Comparison of ENCODE assay signal across 1 cellular context in the genomic region with DNA sequence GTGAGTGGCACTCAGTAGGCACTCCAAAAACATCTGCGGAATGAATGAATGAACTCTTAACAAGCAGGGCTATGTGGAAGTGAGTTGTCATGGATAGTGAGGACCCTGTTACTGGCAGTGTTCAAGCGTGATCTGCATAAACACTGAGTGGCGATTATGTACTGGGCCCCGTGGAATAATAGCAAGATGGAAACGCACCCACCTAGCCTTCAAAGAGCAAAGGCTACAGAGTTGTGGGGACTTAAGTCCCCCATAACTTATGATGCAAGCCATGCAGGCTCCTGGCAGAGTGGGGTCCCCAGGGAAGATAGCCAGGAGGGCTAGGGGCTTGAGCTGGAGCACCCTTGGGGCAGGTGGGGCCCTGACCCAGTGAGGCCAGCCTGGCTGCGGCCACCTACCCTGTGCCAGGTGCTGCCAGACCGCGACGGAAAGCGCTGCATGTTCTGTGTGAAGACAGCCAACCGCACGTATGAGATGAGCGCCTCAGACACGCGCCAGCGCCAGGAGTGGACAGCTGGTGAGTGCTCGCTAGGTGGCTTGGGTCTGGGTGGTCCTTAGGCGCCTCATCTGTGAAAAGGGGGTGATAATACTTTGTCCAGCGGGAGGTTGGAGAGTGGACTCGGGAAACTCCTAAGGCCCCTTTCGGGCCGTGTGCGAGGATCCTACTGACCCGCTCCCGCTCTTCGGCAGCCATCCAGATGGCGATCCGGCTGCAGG.
TF ChIP-seq lines count a peak whose summit lies in the region.

No MANE protein-coding gene starts in this region.

TF ChIP-seq in HepG2, 621 proteins besides CTCF, POLR2A, EP300 and RAD21 (continued from another document and continues in another):
- TF ChIP-seq DMAP1 (CRISPR knock-in tag; IDR thresholded peaks at IDR 0.05): no peak
- no peak; the same call in 1 of the 2 replicates for TF ChIP-seq KDM5B (CRISPR knock-in tag; IDR thresholded peaks at IDR 0.05; ENCODE audit: borderline replicate concordance)
- no peak for TF ChIP-seq ZMYM3 (CRISPR knock-in tag; IDR thresholded peaks at IDR 0.05)
- TF ChIP-seq TBX3 (IDR thresholded peaks at IDR 0.05; ENCODE audit: borderline replicate concordance): no peak
- TF ChIP-seq, protein P1, sequence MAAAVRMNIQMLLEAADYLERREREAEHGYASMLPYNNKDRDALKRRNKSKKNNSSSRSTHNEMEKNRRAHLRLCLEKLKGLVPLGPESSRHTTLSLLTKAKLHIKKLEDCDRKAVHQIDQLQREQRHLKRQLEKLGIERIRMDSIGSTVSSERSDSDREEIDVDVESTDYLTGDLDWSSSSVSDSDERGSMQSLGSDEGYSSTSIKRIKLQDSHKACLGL (CRISPR knock-in tag; IDR thresholded peaks at IDR 0.05): peak; percentile 68
- TF ChIP-seq PAWR (CRISPR knock-in tag; IDR thresholded peaks at IDR 0.05; ENCODE audit: borderline replicate concordance): peak; percentile 66; the same call in 1 of the 2 replicates
- TF ChIP-seq NAIF1 (CRISPR knock-in tag; IDR thresholded peaks at IDR 0.05; ENCODE audit: borderline replicate concordance): no peak
- TF ChIP-seq ZBTB42 (CRISPR knock-in tag; IDR thresholded peaks at IDR 0.05): no peak; the same call in 1 of the 2 replicates
- TF ChIP-seq, protein P2, sequence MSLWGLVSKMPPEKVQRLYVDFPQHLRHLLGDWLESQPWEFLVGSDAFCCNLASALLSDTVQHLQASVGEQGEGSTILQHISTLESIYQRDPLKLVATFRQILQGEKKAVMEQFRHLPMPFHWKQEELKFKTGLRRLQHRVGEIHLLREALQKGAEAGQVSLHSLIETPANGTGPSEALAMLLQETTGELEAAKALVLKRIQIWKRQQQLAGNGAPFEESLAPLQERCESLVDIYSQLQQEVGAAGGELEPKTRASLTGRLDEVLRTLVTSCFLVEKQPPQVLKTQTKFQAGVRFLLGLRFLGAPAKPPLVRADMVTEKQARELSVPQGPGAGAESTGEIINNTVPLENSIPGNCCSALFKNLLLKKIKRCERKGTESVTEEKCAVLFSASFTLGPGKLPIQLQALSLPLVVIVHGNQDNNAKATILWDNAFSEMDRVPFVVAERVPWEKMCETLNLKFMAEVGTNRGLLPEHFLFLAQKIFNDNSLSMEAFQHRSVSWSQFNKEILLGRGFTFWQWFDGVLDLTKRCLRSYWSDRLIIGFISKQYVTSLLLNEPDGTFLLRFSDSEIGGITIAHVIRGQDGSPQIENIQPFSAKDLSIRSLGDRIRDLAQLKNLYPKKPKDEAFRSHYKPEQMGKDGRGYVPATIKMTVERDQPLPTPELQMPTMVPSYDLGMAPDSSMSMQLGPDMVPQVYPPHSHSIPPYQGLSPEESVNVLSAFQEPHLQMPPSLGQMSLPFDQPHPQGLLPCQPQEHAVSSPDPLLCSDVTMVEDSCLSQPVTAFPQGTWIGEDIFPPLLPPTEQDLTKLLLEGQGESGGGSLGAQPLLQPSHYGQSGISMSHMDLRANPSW (CRISPR knock-in tag; IDR thresholded peaks at IDR 0.05; ENCODE audit: borderline replicate concordance): no peak
- TF ChIP-seq ZNF7 (CRISPR knock-in tag; IDR thresholded peaks at IDR 0.05): no peak
- TF ChIP-seq, protein P3, sequence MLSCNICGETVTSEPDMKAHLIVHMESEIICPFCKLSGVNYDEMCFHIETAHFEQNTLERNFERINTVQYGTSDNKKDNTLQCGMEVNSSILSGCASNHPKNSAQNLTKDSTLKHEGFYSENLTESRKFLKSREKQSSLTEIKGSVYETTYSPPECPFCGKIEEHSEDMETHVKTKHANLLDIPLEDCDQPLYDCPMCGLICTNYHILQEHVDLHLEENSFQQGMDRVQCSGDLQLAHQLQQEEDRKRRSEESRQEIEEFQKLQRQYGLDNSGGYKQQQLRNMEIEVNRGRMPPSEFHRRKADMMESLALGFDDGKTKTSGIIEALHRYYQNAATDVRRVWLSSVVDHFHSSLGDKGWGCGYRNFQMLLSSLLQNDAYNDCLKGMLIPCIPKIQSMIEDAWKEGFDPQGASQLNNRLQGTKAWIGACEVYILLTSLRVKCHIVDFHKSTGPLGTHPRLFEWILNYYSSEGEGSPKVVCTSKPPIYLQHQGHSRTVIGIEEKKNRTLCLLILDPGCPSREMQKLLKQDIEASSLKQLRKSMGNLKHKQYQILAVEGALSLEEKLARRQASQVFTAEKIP (CRISPR knock-in tag; IDR thresholded peaks at IDR 0.05; ENCODE audit: borderline replicate concordance): no peak
- TF ChIP-seq HDAC2 (CRISPR knock-in tag; IDR thresholded peaks at IDR 0.05): no peak
- TF ChIP-seq, protein P4, sequence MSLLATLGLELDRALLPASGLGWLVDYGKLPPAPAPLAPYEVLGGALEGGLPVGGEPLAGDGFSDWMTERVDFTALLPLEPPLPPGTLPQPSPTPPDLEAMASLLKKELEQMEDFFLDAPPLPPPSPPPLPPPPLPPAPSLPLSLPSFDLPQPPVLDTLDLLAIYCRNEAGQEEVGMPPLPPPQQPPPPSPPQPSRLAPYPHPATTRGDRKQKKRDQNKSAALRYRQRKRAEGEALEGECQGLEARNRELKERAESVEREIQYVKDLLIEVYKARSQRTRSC (CRISPR knock-in tag; IDR thresholded peaks at IDR 0.05; ENCODE audit: low read depth): no peak
- TF ChIP-seq FLYWCH1 (CRISPR knock-in tag; IDR thresholded peaks at IDR 0.05): no peak; the same call in 1 of the 2 replicates
- TF ChIP-seq ZNF446 (CRISPR knock-in tag; IDR thresholded peaks at IDR 0.05): no peak
- TF ChIP-seq, protein P5, sequence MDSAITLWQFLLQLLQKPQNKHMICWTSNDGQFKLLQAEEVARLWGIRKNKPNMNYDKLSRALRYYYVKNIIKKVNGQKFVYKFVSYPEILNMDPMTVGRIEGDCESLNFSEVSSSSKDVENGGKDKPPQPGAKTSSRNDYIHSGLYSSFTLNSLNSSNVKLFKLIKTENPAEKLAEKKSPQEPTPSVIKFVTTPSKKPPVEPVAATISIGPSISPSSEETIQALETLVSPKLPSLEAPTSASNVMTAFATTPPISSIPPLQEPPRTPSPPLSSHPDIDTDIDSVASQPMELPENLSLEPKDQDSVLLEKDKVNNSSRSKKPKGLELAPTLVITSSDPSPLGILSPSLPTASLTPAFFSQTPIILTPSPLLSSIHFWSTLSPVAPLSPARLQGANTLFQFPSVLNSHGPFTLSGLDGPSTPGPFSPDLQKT (CRISPR knock-in tag; IDR thresholded peaks at IDR 0.05; ENCODE audit: borderline replicate concordance): no peak
- TF ChIP-seq HNRNPUL1 (IDR thresholded peaks at IDR 0.05; ENCODE audit: low read depth, low read length): no peak
- TF ChIP-seq, protein P6, sequence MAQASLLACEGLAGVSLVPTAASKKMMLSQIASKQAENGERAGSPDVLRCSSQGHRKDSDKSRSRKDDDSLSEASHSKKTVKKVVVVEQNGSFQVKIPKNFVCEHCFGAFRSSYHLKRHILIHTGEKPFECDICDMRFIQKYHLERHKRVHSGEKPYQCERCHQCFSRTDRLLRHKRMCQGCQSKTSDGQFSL (CRISPR knock-in tag; IDR thresholded peaks at IDR 0.05): no peak
- TF ChIP-seq ZNF883 (CRISPR knock-in tag; IDR thresholded peaks at IDR 0.05; ENCODE audit: not compliant biosample characterization): peak; percentile 53
- TF ChIP-seq ZFYVE20 (CRISPR knock-in tag; IDR thresholded peaks at IDR 0.05; ENCODE audit: borderline replicate concordance, low read depth): 0 out of 2 replicates have a peak, but pooled peaks have one; percentile 63
- no peak; the same call in 1 of the 2 replicates for TF ChIP-seq ZNF552 (CRISPR knock-in tag; IDR thresholded peaks at IDR 0.05; ENCODE audit: borderline replicate concordance)
- no peak for TF ChIP-seq AGO1 (IDR thresholded peaks at IDR 0.05; ENCODE audit: low read depth, low read length, poor library complexity, severe bottlenecking)
- no peak for TF ChIP-seq RBM22 (optimal IDR thresholded peaks at IDR 0.05; ENCODE audit: low read length)
- TF ChIP-seq BCL6 (CRISPR knock-in tag; IDR thresholded peaks at IDR 0.05): no peak
- TF ChIP-seq ZNF660 (CRISPR knock-in tag; IDR thresholded peaks at IDR 0.05; ENCODE audit: borderline replicate concordance, low read depth): no peak
- no peak for TF ChIP-seq ZNF136 (CRISPR knock-in tag; IDR thresholded peaks at IDR 0.05; ENCODE audit: low read depth)
- TF ChIP-seq IKZF4 (CRISPR knock-in tag; IDR thresholded peaks at IDR 0.05; ENCODE audit: borderline replicate concordance, low read depth, not compliant biosample characterization): no peak
- TF ChIP-seq, protein P7, sequence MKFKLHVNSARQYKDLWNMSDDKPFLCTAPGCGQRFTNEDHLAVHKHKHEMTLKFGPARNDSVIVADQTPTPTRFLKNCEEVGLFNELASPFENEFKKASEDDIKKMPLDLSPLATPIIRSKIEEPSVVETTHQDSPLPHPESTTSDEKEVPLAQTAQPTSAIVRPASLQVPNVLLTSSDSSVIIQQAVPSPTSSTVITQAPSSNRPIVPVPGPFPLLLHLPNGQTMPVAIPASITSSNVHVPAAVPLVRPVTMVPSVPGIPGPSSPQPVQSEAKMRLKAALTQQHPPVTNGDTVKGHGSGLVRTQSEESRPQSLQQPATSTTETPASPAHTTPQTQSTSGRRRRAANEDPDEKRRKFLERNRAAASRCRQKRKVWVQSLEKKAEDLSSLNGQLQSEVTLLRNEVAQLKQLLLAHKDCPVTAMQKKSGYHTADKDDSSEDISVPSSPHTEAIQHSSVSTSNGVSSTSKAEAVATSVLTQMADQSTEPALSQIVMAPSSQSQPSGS (CRISPR knock-in tag; IDR thresholded peaks at IDR 0.05): no peak
- TF ChIP-seq, protein P8, sequence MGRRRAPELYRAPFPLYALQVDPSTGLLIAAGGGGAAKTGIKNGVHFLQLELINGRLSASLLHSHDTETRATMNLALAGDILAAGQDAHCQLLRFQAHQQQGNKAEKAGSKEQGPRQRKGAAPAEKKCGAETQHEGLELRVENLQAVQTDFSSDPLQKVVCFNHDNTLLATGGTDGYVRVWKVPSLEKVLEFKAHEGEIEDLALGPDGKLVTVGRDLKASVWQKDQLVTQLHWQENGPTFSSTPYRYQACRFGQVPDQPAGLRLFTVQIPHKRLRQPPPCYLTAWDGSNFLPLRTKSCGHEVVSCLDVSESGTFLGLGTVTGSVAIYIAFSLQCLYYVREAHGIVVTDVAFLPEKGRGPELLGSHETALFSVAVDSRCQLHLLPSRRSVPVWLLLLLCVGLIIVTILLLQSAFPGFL (CRISPR knock-in tag; IDR thresholded peaks at IDR 0.05): 0 out of 2 replicates have a peak, but pooled peaks have one; percentile 25
- no peak for TF ChIP-seq ZBTB3 (CRISPR knock-in tag; IDR thresholded peaks at IDR 0.05; ENCODE audit: borderline replicate concordance, low read depth)
- TF ChIP-seq, protein P9, sequence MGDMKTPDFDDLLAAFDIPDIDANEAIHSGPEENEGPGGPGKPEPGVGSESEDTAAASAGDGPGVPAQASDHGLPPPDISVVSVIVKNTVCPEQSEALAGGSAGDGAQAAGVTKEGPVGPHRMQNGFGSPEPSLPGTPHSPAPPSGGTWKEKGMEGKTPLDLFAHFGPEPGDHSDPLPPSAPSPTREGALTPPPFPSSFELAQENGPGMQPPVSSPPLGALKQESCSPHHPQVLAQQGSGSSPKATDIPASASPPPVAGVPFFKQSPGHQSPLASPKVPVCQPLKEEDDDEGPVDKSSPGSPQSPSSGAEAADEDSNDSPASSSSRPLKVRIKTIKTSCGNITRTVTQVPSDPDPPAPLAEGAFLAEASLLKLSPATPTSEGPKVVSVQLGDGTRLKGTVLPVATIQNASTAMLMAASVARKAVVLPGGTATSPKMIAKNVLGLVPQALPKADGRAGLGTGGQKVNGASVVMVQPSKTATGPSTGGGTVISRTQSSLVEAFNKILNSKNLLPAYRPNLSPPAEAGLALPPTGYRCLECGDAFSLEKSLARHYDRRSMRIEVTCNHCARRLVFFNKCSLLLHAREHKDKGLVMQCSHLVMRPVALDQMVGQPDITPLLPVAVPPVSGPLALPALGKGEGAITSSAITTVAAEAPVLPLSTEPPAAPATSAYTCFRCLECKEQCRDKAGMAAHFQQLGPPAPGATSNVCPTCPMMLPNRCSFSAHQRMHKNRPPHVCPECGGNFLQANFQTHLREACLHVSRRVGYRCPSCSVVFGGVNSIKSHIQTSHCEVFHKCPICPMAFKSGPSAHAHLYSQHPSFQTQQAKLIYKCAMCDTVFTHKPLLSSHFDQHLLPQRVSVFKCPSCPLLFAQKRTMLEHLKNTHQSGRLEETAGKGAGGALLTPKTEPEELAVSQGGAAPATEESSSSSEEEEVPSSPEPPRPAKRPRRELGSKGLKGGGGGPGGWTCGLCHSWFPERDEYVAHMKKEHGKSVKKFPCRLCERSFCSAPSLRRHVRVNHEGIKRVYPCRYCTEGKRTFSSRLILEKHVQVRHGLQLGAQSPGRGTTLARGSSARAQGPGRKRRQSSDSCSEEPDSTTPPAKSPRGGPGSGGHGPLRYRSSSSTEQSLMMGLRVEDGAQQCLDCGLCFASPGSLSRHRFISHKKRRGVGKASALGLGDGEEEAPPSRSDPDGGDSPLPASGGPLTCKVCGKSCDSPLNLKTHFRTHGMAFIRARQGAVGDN (CRISPR knock-in tag; IDR thresholded peaks at IDR 0.05): no peak
- TF ChIP-seq, protein P10, sequence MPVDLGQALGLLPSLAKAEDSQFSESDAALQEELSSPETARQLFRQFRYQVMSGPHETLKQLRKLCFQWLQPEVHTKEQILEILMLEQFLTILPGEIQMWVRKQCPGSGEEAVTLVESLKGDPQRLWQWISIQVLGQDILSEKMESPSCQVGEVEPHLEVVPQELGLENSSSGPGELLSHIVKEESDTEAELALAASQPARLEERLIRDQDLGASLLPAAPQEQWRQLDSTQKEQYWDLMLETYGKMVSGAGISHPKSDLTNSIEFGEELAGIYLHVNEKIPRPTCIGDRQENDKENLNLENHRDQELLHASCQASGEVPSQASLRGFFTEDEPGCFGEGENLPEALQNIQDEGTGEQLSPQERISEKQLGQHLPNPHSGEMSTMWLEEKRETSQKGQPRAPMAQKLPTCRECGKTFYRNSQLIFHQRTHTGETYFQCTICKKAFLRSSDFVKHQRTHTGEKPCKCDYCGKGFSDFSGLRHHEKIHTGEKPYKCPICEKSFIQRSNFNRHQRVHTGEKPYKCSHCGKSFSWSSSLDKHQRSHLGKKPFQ (CRISPR knock-in tag; IDR thresholded peaks at IDR 0.05; ENCODE audit: insufficient replicate concordance): no peak
- TF ChIP-seq, protein P11, sequence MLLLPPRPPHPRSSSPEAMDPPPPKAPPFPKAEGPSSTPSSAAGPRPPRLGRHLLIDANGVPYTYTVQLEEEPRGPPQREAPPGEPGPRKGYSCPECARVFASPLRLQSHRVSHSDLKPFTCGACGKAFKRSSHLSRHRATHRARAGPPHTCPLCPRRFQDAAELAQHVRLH (CRISPR knock-in tag; IDR thresholded peaks at IDR 0.05; ENCODE audit: borderline replicate concordance, low read depth): 0 out of 2 replicates have a peak, but pooled peaks have one; percentile 22
- TF ChIP-seq SKI (IDR thresholded peaks at IDR 0.05; ENCODE audit: partially characterized antibody): no peak
- TF ChIP-seq ZNF672 (CRISPR knock-in tag; IDR thresholded peaks at IDR 0.05): no peak
- no peak for TF ChIP-seq GABPB1 (CRISPR knock-in tag; IDR thresholded peaks at IDR 0.05)
- no peak; the same call in 1 of the 2 replicates for TF ChIP-seq ZNF607 (CRISPR knock-in tag; IDR thresholded peaks at IDR 0.05; ENCODE audit: borderline replicate concordance)
- TF ChIP-seq ZNF678 (CRISPR knock-in tag; IDR thresholded peaks at IDR 0.05): no peak; the same call in 1 of the 2 replicates
- peak; percentile 78; the same call in 1 of the 2 replicates for TF ChIP-seq ZNF34 (CRISPR knock-in tag; IDR thresholded peaks at IDR 0.05; ENCODE audit: borderline replicate concordance)
- TF ChIP-seq ZNF20 (CRISPR knock-in tag; IDR thresholded peaks at IDR 0.05): no peak
- no peak; the same call in 1 of the 2 replicates for TF ChIP-seq NR1H2 (CRISPR knock-in tag; IDR thresholded peaks at IDR 0.05; ENCODE audit: borderline replicate concordance, low read depth)
- no peak for TF ChIP-seq LCORL (IDR thresholded peaks at IDR 0.05)
- TF ChIP-seq LCORL (CRISPR knock-in tag; IDR thresholded peaks at IDR 0.05): no peak
